Comparison of ENCODE assay signal across 8 cellular contexts in the genomic region with DNA sequence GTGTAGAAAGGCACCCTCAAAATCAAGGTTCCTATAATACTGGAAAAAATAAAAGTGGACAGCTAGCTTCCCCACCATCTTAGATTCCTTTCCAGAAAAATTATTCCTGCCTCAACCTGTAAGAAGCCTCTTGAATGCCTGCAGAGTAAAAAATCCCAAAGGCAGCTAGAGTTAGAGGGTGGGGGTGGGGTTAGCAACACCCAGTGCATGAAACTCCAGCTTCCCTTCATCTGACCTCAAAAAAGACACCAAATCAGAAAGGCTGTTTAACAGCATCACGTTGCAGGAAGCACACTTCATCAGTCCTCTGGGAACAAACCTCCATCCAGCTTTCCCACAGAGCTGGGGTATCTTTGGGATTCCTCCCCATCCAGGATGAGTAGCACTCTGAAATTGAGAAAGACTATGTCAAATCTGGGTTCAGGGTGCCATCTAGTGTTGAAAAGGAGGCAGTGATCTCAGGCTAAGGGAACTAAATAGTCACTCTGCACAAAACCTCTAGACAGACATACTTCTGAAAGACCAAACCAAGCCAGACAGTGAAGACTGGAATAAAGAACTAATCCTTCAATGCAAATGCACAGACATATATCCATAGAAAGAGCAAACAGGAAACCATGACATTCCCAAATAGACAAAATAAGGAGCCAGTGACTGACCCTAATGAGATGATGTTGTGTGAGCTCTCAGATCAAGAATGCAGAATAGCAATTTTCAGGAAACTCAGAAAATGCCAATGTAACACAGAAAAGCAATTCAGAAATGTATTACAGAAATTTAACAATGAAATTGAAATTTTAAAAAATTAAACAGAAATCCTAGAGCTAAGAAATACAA.
DNase-seq lines count a peak whose midpoint lies in the region; ATAC-seq lines count a peak whose summit lies in the region.

No MANE protein-coding gene starts in this region.

- no peak for ATAC-seq in activated naive CD4-positive, alpha-beta T cell treated with anti-CD3 and anti-CD28 coated beads, Interleukin-2, amount 50 U/mL, for 72 hours
- peak; percentile 47 for ATAC-seq in left ventricle myocardium superior

- H3K27me3 Mint-ChIP-seq in activated naive CD4-positive, alpha-beta T cell treated with anti-CD3 and anti-CD28 coated beads for 36 hours (ENCODE audit: low read depth): no peaks in the 10 kb centered on the region

- intact Hi-C loops in activated naive CD4-positive, alpha-beta T cell treated with anti-CD3 and anti-CD28 coated beads for 36 hours (cut with micrococcal nuclease): no loop called here
- intact Hi-C loops in left ventricle myocardium superior (cut with micrococcal nuclease): no loop called here

- H3K27ac Mint-ChIP-seq in activated naive CD4-positive, alpha-beta T cell treated with anti-CD3 and anti-CD28 coated beads for 36 hours: no peak overlapping the region
- H3K27ac Mint-ChIP-seq in activated naive CD4-positive, alpha-beta T cell treated with anti-CD3 and anti-CD28 coated beads, Interleukin-2, amount 50 U/mL, for 72 hours: no peak overlapping the region

- CTCF ChIA-PET in activated naive CD4-positive, alpha-beta T cell treated with anti-CD3 and anti-CD28 coated beads for 36 hours (lab: Charles Lee): interaction anchor here (0.5 to 1.0 kb wide), 7 partner anchors 9 to 921 kb away, joined by 3 to 7 read pairs (median 3); no protein-coding TSS in a partner anchor

- H3K36me3 Mint-ChIP-seq in activated naive CD4-positive, alpha-beta T cell treated with anti-CD3 and anti-CD28 coated beads for 36 hours (ENCODE audit: low read depth): peaks cover 34% of the 10 kb centered on the region
- peaks cover 10 to 20% of the 10 kb centered on the region in 2 donors for H3K36me3 Mint-ChIP-seq in activated naive CD4-positive, alpha-beta T cell treated with anti-CD3 and anti-CD28 coated beads, Interleukin-2, amount 50 U/mL, for 72 hours

- peaks cover 10% of the 10 kb centered on the region for H3K9me3 Mint-ChIP-seq in activated naive CD4-positive, alpha-beta T cell treated with anti-CD3 and anti-CD28 coated beads for 36 hours
- peaks cover 0 to 9% of the 10 kb centered on the region in 2 donors for H3K9me3 Mint-ChIP-seq in activated naive CD4-positive, alpha-beta T cell treated with anti-CD3 and anti-CD28 coated beads, Interleukin-2, amount 50 U/mL, for 72 hours

- peaks cover 1% of the 10 kb centered on the region for H3K4me1 Mint-ChIP-seq in activated naive CD4-positive, alpha-beta T cell treated with anti-CD3 and anti-CD28 coated beads for 36 hours (ENCODE audit: low read depth)

- H3K4me3 Mint-ChIP-seq in activated naive CD4-positive, alpha-beta T cell treated with anti-CD3 and anti-CD28 coated beads for 36 hours: no peak overlapping the region

- DNase-seq in activated naive CD4-positive, alpha-beta T cell treated with anti-CD3 and anti-CD28 coated beads for 36 hours: peak; percentile 15
- DNase-seq in activated naive CD4-positive, alpha-beta T cell treated with anti-CD3 and anti-CD28 coated beads, Interleukin-2, amount 50 U/mL, for 72 hours (ENCODE audit: low spot score in 2 of 2): no peak
- DNase-seq in HCEC 1CT (peak; percentile 38), NCI-H146 (lab: John Stamatoyannopoulos, UW) (peak; percentile 6), activated T-cell treated with anti-CD3 and anti-CD28 coated beads for 4 hours (peak; percentile 0), left ventricle myocardium superior (no peak), stromal cell of bone marrow (ENCODE audit: low read depth) (peak; percentile 46)
- DNase-seq in activated naive CD4-positive, alpha-beta T cell treated with Interleukin-2 at 50 U/mL for 16 hours: no peak

Comparison
In these comparisons a context has a peak if more than half of its experiments do, and no peak if none do; other contexts are left out.
1. DNase-seq: peak in activated naive CD4-positive, alpha-beta T cell treated with anti-CD3 and anti-CD28 coated beads for 36 hours (single experiment), HCEC 1CT (single experiment), NCI-H146 (single experiment), activated T-cell treated with anti-CD3 and anti-CD28 coated beads for 4 hours (single experiment) and stromal cell of bone marrow (single experiment); none in activated naive CD4-positive, alpha-beta T cell treated with anti-CD3 and anti-CD28 coated beads, Interleukin-2, amount 50 U/mL, for 72 hours (0 of 2), left ventricle myocardium superior (single experiment) and activated naive CD4-positive, alpha-beta T cell treated with Interleukin-2 at 50 U/mL for 16 hours (single experiment).